In genomic region chr1:207853372-207853757, GRCh38 we compare ENCODE assay signal across 14 cellular contexts. TPM values are rescaled to one million over a fixed set of nuclear protein-coding genes. Genes with fewer than 3 reads are reported as not detected.
DNase-seq lines count a peak whose midpoint lies in the region; ATAC-seq, FAIRE-seq and TF ChIP-seq lines count a peak whose summit lies in the region.
"Had no signal": no experiment of that assay in that cellular context is flagged by ENCODE, and none has a peak within 500 bp of the region (broad histone marks: within the 10 kb centered on the region; RNA-seq: fewer than 3 reads in every experiment).

No MANE protein-coding gene starts in this region.

- ATAC-seq in CD4-positive, alpha-beta T cell (ENCODE audit: poor library complexity) = no peak
- ATAC-seq in Right ventricle myocardium superior (ENCODE audit: poor library complexity) = peak; percentile 53
- ATAC-seq in pancreas = peak in 3 of 4 donors; percentile 37 to 58 (median 45)
- no peak for ATAC-seq in GM19452 (IDR thresholded peaks at IDR 0.05; ENCODE audit: unreplicated experiment)
- ATAC-seq: stimulated activated naive CD8-positive, alpha-beta T cell treated with anti-CD3 and anti-CD28 coated beads, Interleukin-15, amount 100 ng/mL, for 72 hours had no signal

- H3K27me3 Mint-ChIP-seq in CD4-positive, alpha-beta T cell = no peaks in the 10 kb centered on the region
- H3K27me3 Mint-ChIP-seq: stimulated activated naive CD8-positive, alpha-beta T cell treated with anti-CD3 and anti-CD28 coated beads, Interleukin-15, amount 100 ng/mL, for 72 hours had no signal

- CTCF ChIA-PET in CD4-positive, alpha-beta T cell (lab: Charles Lee) = interaction anchor here (1.0 to 1.5 kb wide), 2 partner anchors 13 to 32 kb away, joined by 3 to 5 read pairs; no protein-coding TSS in a partner anchor

- DNase-seq in CD4-positive, alpha-beta T cell = no peak
- DNase-seq in SJCRH30 (peak; percentile 61 to 76), Right ventricle myocardium superior (no peak), pancreas (no peak), LoVo (ENCODE audit: low spot score) (no peak), superior temporal gyrus (ENCODE audit: extremely low spot score) (no peak), D721Med (ENCODE audit: insufficient read length, low spot score) (no peak)
- DNase-seq: aorta; BE2C; NCI-H146; NCI-H526; SIG-M5; stimulated activated naive CD8-positive, alpha-beta T cell treated with anti-CD3 and anti-CD28 coated beads, Interleukin-15, amount 100 ng/mL, for 72 hours had no signal

- FAIRE-seq in pancreas (lab: Jason Lieb, UNC) (no peak), D721Med (lab: Jason Lieb, UNC) (no peak)

- POLR2A ChIA-PET in CD4-positive, alpha-beta T cell (lab: Charles Lee) = interaction anchor here (1.1 to 1.3 kb wide), 3 partner anchors 10 to 15 kb away, joined by 3 to 6 read pairs (median 4); no protein-coding TSS in a partner anchor

- no peaks in the 10 kb centered on the region for H3K36me3 ChIP-seq in SJCRH30
- H3K36me3 ChIP-seq in pancreas = no peaks in the 10 kb centered on the region
- H3K36me3 ChIP-seq: BE2C had no signal

- H3K27me3 ChIP-seq in CD4-positive, alpha-beta T cell (ENCODE audit: control insufficient read depth, insufficient read depth, low read length) = no peaks in the 10 kb centered on the region
- no peaks in the 10 kb centered on the region for H3K27me3 ChIP-seq in SJCRH30
- H3K27me3 ChIP-seq in pancreas = no peaks in the 10 kb centered on the region
- H3K27me3 ChIP-seq: BE2C had no signal

- intact Hi-C loops in CD4-positive, alpha-beta T cell (cut with DNase I, micrococcal nuclease) = no loop called here
- intact Hi-C loops in Right ventricle myocardium superior (cut with DNase I) (no loop called here), pancreas (cut with DNase I) (no loop called here)

- peaks cover 90% of the 10 kb centered on the region for H3K4me1 Mint-ChIP-seq in CD4-positive, alpha-beta T cell (ENCODE audit: low read depth)

- H3K36me3 Mint-ChIP-seq in CD4-positive, alpha-beta T cell (ENCODE audit: low read depth) = peaks cover 76% of the 10 kb centered on the region

- peak overlapping the region; percentile 78 for H3K27ac Mint-ChIP-seq in CD4-positive, alpha-beta T cell

- no peak for TF ChIP-seq CTCF in CD4-positive, alpha-beta T cell (IDR thresholded peaks at IDR 0.05)
- TF ChIP-seq CTCF in pancreas (IDR thresholded peaks at IDR 0.05) (no peak), D721Med (IDR thresholded peaks at IDR 0.05; ENCODE audit: insufficient read depth, missing control alignments) (no peak)

- no peak overlapping the region for H3K27ac ChIP-seq in CD4-positive, alpha-beta T cell (ENCODE audit: low read depth, low read length)
- H3K27ac ChIP-seq in SJCRH30 (no peak overlapping the region), pancreas (no peak overlapping the region)

- H3K9me3 Mint-ChIP-seq in CD4-positive, alpha-beta T cell = no peaks in the 10 kb centered on the region
- H3K9me3 Mint-ChIP-seq: stimulated activated naive CD8-positive, alpha-beta T cell treated with anti-CD3 and anti-CD28 coated beads, Interleukin-15, amount 100 ng/mL, for 72 hours had no signal

- H3K9me3 ChIP-seq in CD4-positive, alpha-beta T cell (ENCODE audit: control insufficient read depth, low read length) = no peaks in the 10 kb centered on the region
- H3K9me3 ChIP-seq in SJCRH30 (replicated peaks) (no peaks in the 10 kb centered on the region), pancreas (no peaks in the 10 kb centered on the region)
- H3K9me3 ChIP-seq: BE2C had no signal

- WGBS in pancreas, 2 donors = 51 to 64% methylated on average over 1 of the region's 1 CpG

- no peak overlapping the region for H3K4me3 ChIP-seq in SJCRH30
- H3K4me3 ChIP-seq in pancreas = no peak overlapping the region

- H3K4me1 ChIP-seq in SJCRH30 = peaks cover 15% of the 10 kb centered on the region
- H3K4me1 ChIP-seq in pancreas = peaks cover 0 to 9% (median 0%) of the 10 kb centered on the region in 3 donors
- H3K4me1 ChIP-seq: BE2C had no signal

- H3K4me3 Mint-ChIP-seq in CD4-positive, alpha-beta T cell = peak overlapping the region; percentile 3
- H3K4me3 Mint-ChIP-seq: stimulated activated naive CD8-positive, alpha-beta T cell treated with anti-CD3 and anti-CD28 coated beads, Interleukin-15, amount 100 ng/mL, for 72 hours had no signal

RNA-seq across cellular contexts. Expression of gene CD34, which starts 57.6 kb away (rescaled TPM):
- not detected for total RNA-seq in CD4-positive, alpha-beta T cell
- 0.36 and 0.43 TPM in 2 replicates for total RNA-seq in SJCRH30 (2014; rRNA removed; shearing (Covaris generic))
- total RNA-seq in Right ventricle myocardium superior = 72.5 TPM
- total RNA-seq in pancreas = 10 to 100 TPM in 1 of 6 donors, 1 to 10 TPM in 5; 5.2 to 11.9 (median 8.1) TPM
- 10 to 100 TPM in 1 of 2 donors, 1 to 10 TPM in 1; 5.9 to 11.6 TPM for polyA plus RNA-seq in pancreas

Comparison
In these comparisons a context has a peak if more than half of its experiments do, and no peak if none do; other contexts are left out.
1. ATAC-seq: peak in Right ventricle myocardium superior (single experiment) and pancreas (3 of 4); none in CD4-positive, alpha-beta T cell (single experiment) and GM19452 (single experiment).
2. DNase-seq: peak in SJCRH30 (2 of 2); none in CD4-positive, alpha-beta T cell (0 of 10), Right ventricle myocardium superior (single experiment), pancreas (0 of 6), LoVo (single experiment), superior temporal gyrus (single experiment) and D721Med (single experiment).